21 cellular contexts compared by ENCODE assay signal in genomic region chr7:154431045-154431444, GRCh38.
"Had no signal": no experiment of that assay in that cellular context is flagged by ENCODE, and none has a peak within 500 bp of the region (broad histone marks: within the 10 kb centered on the region; RNA-seq: fewer than 3 reads in every experiment).

No MANE protein-coding gene starts in this region.

- H3K4me1 Mint-ChIP-seq: memory B cell; naive thymus-derived CD8-positive, alpha-beta T cell had no signal

- H3K36me3 Mint-ChIP-seq: activated naive CD8-positive, alpha-beta T cell; memory B cell; naive thymus-derived CD8-positive, alpha-beta T cell had no signal

- H3K27me3 Mint-ChIP-seq: activated naive CD8-positive, alpha-beta T cell; effector memory CD8-positive, alpha-beta T cell had no signal

- H3K9me3 ChIP-seq: body of pancreas, heart left ventricle, testis, uterus had no signal

- DNase-seq: activated CD4-positive, alpha-beta T cell treated with anti-CD3 and anti-CD28 coated beads for 4 hours; activated CD4-positive, alpha-beta T cell treated with anti-CD3 and anti-CD28 coated beads, Interleukin-2, amount 50 U/mL, for 4 hours; activated effector memory CD4-positive, alpha-beta T cell treated with Interleukin-2 at 50 U/mL for 16 hours; activated naive CD4-positive, alpha-beta T cell treated with Interleukin-2 at 50 U/mL for 16 hours; activated T-cell treated with anti-CD3 and anti-CD28 coated beads for 4 hours; activated T-cell treated with anti-CD3 and anti-CD28 coated beads, Interleukin-2, amount 50 U/mL, for 72 hours; anterior cingulate cortex; body of pancreas; cortex of kidney; effector memory CD8-positive, alpha-beta T cell; heart left ventricle; naive thymus-derived CD8-positive, alpha-beta T cell; right cardiac atrium; stimulated activated CD4-positive, alpha-beta T cell treated with anti-CD3 and anti-CD28 coated beads, Interleukin-15, amount 100 ng/mL, for 24 hours; stimulated activated naive CD8-positive, alpha-beta T cell treated with anti-CD3 and anti-CD28 coated beads, Interleukin-15, Interleukin-2, amounts not matched to agents 100 U/mL and 50 U/mL, for 24 hours; testis; trophoblast cell; uterus had no signal

- H3K27me3 ChIP-seq: body of pancreas, heart left ventricle, testis, uterus had no signal

- H3K4me1 ChIP-seq: body of pancreas, heart left ventricle, testis, uterus had no signal

- H3K36me3 ChIP-seq: heart left ventricle, uterus had no signal

- H3K27ac Mint-ChIP-seq: activated naive CD8-positive, alpha-beta T cell; activated T-cell treated with anti-CD3 and anti-CD28 coated beads, Interleukin-2, amount 50 U/mL, for 72 hours; effector memory CD8-positive, alpha-beta T cell; memory B cell; naive thymus-derived CD8-positive, alpha-beta T cell had no signal

- H3K4me3 Mint-ChIP-seq: activated naive CD8-positive, alpha-beta T cell; activated T-cell treated with anti-CD3 and anti-CD28 coated beads, Interleukin-2, amount 50 U/mL, for 72 hours; effector memory CD8-positive, alpha-beta T cell; memory B cell; naive thymus-derived CD8-positive, alpha-beta T cell; neural crest cell had no signal

- H3K27ac ChIP-seq: body of pancreas, heart left ventricle, testis, uterus had no signal

- H3K9me3 Mint-ChIP-seq: neural crest cell had no signal

- ATAC-seq: activated T-cell treated with anti-CD3 and anti-CD28 coated beads, Interleukin-2, amount 50 U/mL, for 72 hours; body of pancreas; effector memory CD8-positive, alpha-beta T cell; heart left ventricle; naive thymus-derived CD8-positive, alpha-beta T cell; right cardiac atrium; stimulated activated naive CD8-positive, alpha-beta T cell treated with anti-CD3 and anti-CD28 coated beads, Interleukin-15, Interleukin-2, amounts not matched to agents 100 U/mL and 50 U/mL, for 24 hours had no signal

- H3K4me3 ChIP-seq: body of pancreas, heart left ventricle, testis, uterus had no signal
